Comparison of ENCODE assay signal across 27 cellular contexts in genomic region chr22:45482169-45482568, GRCh38. TPM values are rescaled to one million over a fixed set of nuclear protein-coding genes. Genes with fewer than 3 reads are reported as not detected.
"Had no signal": no experiment of that assay in that cellular context is flagged by ENCODE, and none has a peak within 500 bp of the region (broad histone marks: within the 10 kb centered on the region; RNA-seq: fewer than 3 reads in every experiment).

No MANE protein-coding gene starts in this region.

- ATAC-seq: gastroesophageal sphincter had no signal

- H3K4me3 ChIP-seq: coronary artery, dorsolateral prefrontal cortex, gastroesophageal sphincter, ovary, right atrium auricular region, tibial nerve, uterus had no signal

- H3K9me3 ChIP-seq: gastroesophageal sphincter, ovary, right atrium auricular region, tibial nerve, uterus had no signal

- H3K27ac Mint-ChIP-seq: activated CD4-positive, alpha-beta memory T cell treated with anti-CD3 and anti-CD28 coated beads for 36 hours; activated CD4-positive, alpha-beta T cell treated with anti-CD3 and anti-CD28 coated beads, Interleukin-2, amount 10 ng/mL, durations not matched to agents 24 days and 14 days; activated T-helper 1 cell treated with anti-CD3 and anti-CD28 coated beads, Interleukin-12 subunit alpha, Interleukin-12 subunit beta, Interleukin-2, Interleukin-4 antibody, amounts not matched to agents 30 ng/mL and 10 ng/mL and 1 ng/mL, durations not matched to agents 14 hours and 24 hours and 36 hours; memory B cell; nephron; T-helper 1 cell treated with Interleukin-12 subunit alpha and Interleukin-12 subunit beta and Interleukin-4 antibody, amounts not matched to agents 30 μg/mL and 1 μg/mL, for 36 hours had no signal

- H3K4me1 Mint-ChIP-seq: activated CD4-positive, alpha-beta T cell treated with anti-CD3 and anti-CD28 coated beads, Interleukin-2, amount 10 ng/mL, durations not matched to agents 24 days and 14 days; memory B cell had no signal

- H3K36me3 ChIP-seq: brain microvascular endothelial cell, gastroesophageal sphincter, ovary, right atrium auricular region, tibial nerve, uterus had no signal

- H3K4me3 Mint-ChIP-seq: activated CD4-positive, alpha-beta memory T cell treated with anti-CD3 and anti-CD28 coated beads for 36 hours; activated CD4-positive, alpha-beta T cell treated with anti-CD3 and anti-CD28 coated beads, Interleukin-2, amount 10 ng/mL, durations not matched to agents 24 days and 14 days; activated T-helper 1 cell treated with anti-CD3 and anti-CD28 coated beads, Interleukin-12 subunit alpha, Interleukin-12 subunit beta, Interleukin-2, Interleukin-4 antibody, amounts not matched to agents 30 ng/mL and 10 ng/mL and 1 ng/mL, durations not matched to agents 14 hours and 24 hours and 36 hours; memory B cell; nephron; T-helper 1 cell treated with Interleukin-12 subunit alpha and Interleukin-12 subunit beta and Interleukin-4 antibody, amounts not matched to agents 30 μg/mL and 1 μg/mL, for 36 hours had no signal

- H3K36me3 Mint-ChIP-seq: activated CD4-positive, alpha-beta memory T cell treated with anti-CD3 and anti-CD28 coated beads for 36 hours; memory B cell had no signal

- DNase-seq: activated CD4-positive, alpha-beta memory T cell treated with anti-CD3 and anti-CD28 coated beads for 36 hours; activated CD4-positive, alpha-beta T cell treated with anti-CD3 and anti-CD28 coated beads, Interleukin-2, amount 10 ng/mL, durations not matched to agents 24 days and 14 days; activated CD4-positive, CD25-positive, alpha-beta regulatory T cell treated with anti-CD3 and anti-CD28 coated beads, Interleukin-2, amount 50 U/mL, for 72 hours; activated CD8-positive, alpha-beta memory T cell treated with anti-CD3 and anti-CD28 coated beads, Interleukin-2, amount 50 U/mL, for 4 hours; activated gamma-delta T cell treated with Interleukin-2 at 50 U/mL for 16 hours; activated naive CD4-positive, alpha-beta T cell treated with anti-CD3 and anti-CD28 coated beads, Interleukin-2, amount 50 U/mL, for 16 hours; activated T-cell treated with anti-CD3 and anti-CD28 coated beads, Interleukin-2, amount 50 U/mL, for 1 hour; amniotic stem cell; brain microvascular endothelial cell; dorsolateral prefrontal cortex; effector memory CD4-positive, alpha-beta T cell; erythroblast; hippocampal formation; stimulated activated CD4-positive, alpha-beta T cell treated with anti-CD3 and anti-CD28 coated beads, Interleukin-2, amount 100 ng/mL, for 48 hours; stimulated activated naive CD4-positive, alpha-beta T cell treated with Interleukin-2 at 50 U/mL for 16 hours; T-helper 9 cell; uterus had no signal

- H3K27me3 ChIP-seq: brain microvascular endothelial cell, gastroesophageal sphincter, ovary, right atrium auricular region, tibial nerve, uterus had no signal

- H3K27ac ChIP-seq: brain microvascular endothelial cell, coronary artery, dorsolateral prefrontal cortex, gastroesophageal sphincter, ovary, right atrium auricular region, uterus had no signal

- H3K9me3 Mint-ChIP-seq: activated CD4-positive, alpha-beta T cell treated with anti-CD3 and anti-CD28 coated beads, Interleukin-2, amount 10 ng/mL, durations not matched to agents 24 days and 14 days; activated T-helper 1 cell treated with anti-CD3 and anti-CD28 coated beads, Interleukin-12 subunit alpha, Interleukin-12 subunit beta, Interleukin-2, Interleukin-4 antibody, amounts not matched to agents 30 ng/mL and 10 ng/mL and 1 ng/mL, durations not matched to agents 14 hours and 24 hours and 36 hours; T-helper 1 cell treated with Interleukin-12 subunit alpha and Interleukin-12 subunit beta and Interleukin-4 antibody, amounts not matched to agents 30 μg/mL and 1 μg/mL, for 36 hours had no signal

- H3K4me1 ChIP-seq: gastroesophageal sphincter, uterus had no signal

RNA-seq across cellular contexts. Expression of gene FBLN1, which starts 20.5 kb away (rescaled TPM):
- total RNA-seq: activated CD4-positive, alpha-beta memory T cell treated with anti-CD3 and anti-CD28 coated beads for 36 hours; activated CD4-positive, alpha-beta T cell treated with anti-CD3 and anti-CD28 coated beads, Interleukin-2, amount 10 ng/mL, durations not matched to agents 24 days and 14 days; activated CD8-positive, alpha-beta memory T cell treated with anti-CD3 and anti-CD28 coated beads for 36 hours; activated T-helper 1 cell treated with anti-CD3 and anti-CD28 coated beads, Interleukin-12 subunit alpha, Interleukin-12 subunit beta, Interleukin-2, Interleukin-4 antibody, amounts not matched to agents 30 ng/mL and 10 ng/mL and 1 ng/mL, durations not matched to agents 14 hours and 24 hours and 36 hours had no signal
